27 cellular contexts compared by ENCODE assay signal in genomic region chr7:91780526-91780925, GRCh38.
"Had no signal": no experiment of that assay in that cellular context is flagged by ENCODE, and none has a peak within 500 bp of the region (broad histone marks: within the 10 kb centered on the region; RNA-seq: fewer than 3 reads in every experiment).

No MANE protein-coding gene starts in this region.

- H3K4me1 Mint-ChIP-seq: naive thymus-derived CD4-positive, alpha-beta T cell; stimulated activated memory B cell treated with anti-CD40 and anti-IgM and Interleukin-4, amounts not matched to agents 10 μg/mL and 1 μg/mL and 100 μg/mL, for 72 hours had no signal

- H3K4me3 ChIP-seq: colonic mucosa, esophagus muscularis mucosa, heart right ventricle, left lung, mucosa of descending colon, neural progenitor cell, right atrium auricular region, thoracic aorta, tibial nerve, upper lobe of right lung, uterus had no signal

- H3K9me3 Mint-ChIP-seq: dendritic cell treated with granulocyte-macrophage colony-stimulating factor and Interleukin-4, amounts not matched to agents 40 ng/mL and 50 ng/mL, for 4 days; naive thymus-derived CD4-positive, alpha-beta T cell; neural progenitor cell; stimulated activated memory B cell treated with anti-CD40 and anti-IgM and Interleukin-4, amounts not matched to agents 10 μg/mL and 1 μg/mL and 100 μg/mL, for 72 hours had no signal

- H3K4me3 Mint-ChIP-seq: dendritic cell treated with granulocyte-macrophage colony-stimulating factor and Interleukin-4, amounts not matched to agents 40 ng/mL and 50 ng/mL, for 4 days; mesothelial cell of epicardium; naive thymus-derived CD4-positive, alpha-beta T cell; nephron; neural progenitor cell; stimulated activated memory B cell treated with anti-CD40 and anti-IgM and Interleukin-4, amounts not matched to agents 10 μg/mL and 1 μg/mL and 100 μg/mL, for 72 hours had no signal

- H3K27ac Mint-ChIP-seq: dendritic cell treated with granulocyte-macrophage colony-stimulating factor and Interleukin-4, amounts not matched to agents 40 ng/mL and 50 ng/mL, for 4 days; mesothelial cell of epicardium; naive thymus-derived CD4-positive, alpha-beta T cell; nephron; neural progenitor cell; progenitor cell of endocrine pancreas; stimulated activated memory B cell treated with anti-CD40 and anti-IgM and Interleukin-4, amounts not matched to agents 10 μg/mL and 1 μg/mL and 100 μg/mL, for 72 hours had no signal

- H3K4me1 ChIP-seq: colonic mucosa, esophagus muscularis mucosa, left lung, parathyroid adenoma, upper lobe of right lung, uterus had no signal

- H3K27me3 ChIP-seq: colonic mucosa, esophagus muscularis mucosa, heart right ventricle, left lung, right atrium auricular region, tibial nerve, upper lobe of right lung, uterus had no signal

- H3K9me3 ChIP-seq: colonic mucosa, esophagus muscularis mucosa, left lung, mucosa of descending colon, right atrium auricular region, thoracic aorta, tibial nerve, upper lobe of right lung, uterus had no signal

- H3K36me3 Mint-ChIP-seq: mesothelial cell of epicardium; naive thymus-derived CD4-positive, alpha-beta T cell; stimulated activated memory B cell treated with anti-CD40 and anti-IgM and Interleukin-4, amounts not matched to agents 10 μg/mL and 1 μg/mL and 100 μg/mL, for 72 hours had no signal

- H3K36me3 ChIP-seq: colonic mucosa, esophagus muscularis mucosa, heart right ventricle, left lung, neural progenitor cell, right atrium auricular region, thoracic aorta, tibial nerve, upper lobe of right lung, uterus had no signal

- ATAC-seq: heart right ventricle; left cardiac atrium; left lung; mucosa of descending colon; naive thymus-derived CD4-positive, alpha-beta T cell; sciatic nerve; stimulated activated memory B cell treated with anti-CD40 and anti-IgM and Interleukin-4, amounts not matched to agents 10 μg/mL and 1 μg/mL and 100 μg/mL, for 72 hours; stimulated activated naive CD8-positive, alpha-beta T cell treated with anti-CD3 and anti-CD28 coated beads, Interleukin-15, Interleukin-2, amounts not matched to agents 100 U/mL and 50 U/mL, for 24 hours; upper lobe of right lung had no signal

- H3K27ac ChIP-seq: colonic mucosa, esophagus muscularis mucosa, heart right ventricle, left lung, neural progenitor cell, parathyroid adenoma, right atrium auricular region, thoracic aorta, tibial nerve, upper lobe of right lung, uterus had no signal

- DNase-seq: colonic mucosa; effector memory CD4-positive, alpha-beta T cell; glutamatergic neuron; heart right ventricle; hippocampal formation; left cardiac atrium; left lung; mesenchymal stem cell; mucosa of descending colon; naive thymus-derived CD4-positive, alpha-beta T cell; stimulated activated CD4-positive, alpha-beta T cell treated with anti-CD3 and anti-CD28 coated beads, Interleukin-2, amount 100 ng/mL, for 24 hours; stimulated activated CD4-positive, alpha-beta T cell treated with anti-CD3 and anti-CD28 coated beads, Interleukin-4, amount 100 ng/mL, for 4 hours; stimulated activated naive CD8-positive, alpha-beta T cell treated with anti-CD3 and anti-CD28 coated beads, Interleukin-15, Interleukin-2, amounts not matched to agents 100 U/mL and 50 U/mL, for 24 hours; upper lobe of right lung; uterus had no signal

- H3K27me3 Mint-ChIP-seq: dendritic cell treated with granulocyte-macrophage colony-stimulating factor and Interleukin-4, amounts not matched to agents 40 ng/mL and 50 ng/mL, for 4 days; progenitor cell of endocrine pancreas; stimulated activated memory B cell treated with anti-CD40 and anti-IgM and Interleukin-4, amounts not matched to agents 10 μg/mL and 1 μg/mL and 100 μg/mL, for 72 hours had no signal
